Comparison of ENCODE assay signal across 25 cellular contexts in the genomic region with DNA sequence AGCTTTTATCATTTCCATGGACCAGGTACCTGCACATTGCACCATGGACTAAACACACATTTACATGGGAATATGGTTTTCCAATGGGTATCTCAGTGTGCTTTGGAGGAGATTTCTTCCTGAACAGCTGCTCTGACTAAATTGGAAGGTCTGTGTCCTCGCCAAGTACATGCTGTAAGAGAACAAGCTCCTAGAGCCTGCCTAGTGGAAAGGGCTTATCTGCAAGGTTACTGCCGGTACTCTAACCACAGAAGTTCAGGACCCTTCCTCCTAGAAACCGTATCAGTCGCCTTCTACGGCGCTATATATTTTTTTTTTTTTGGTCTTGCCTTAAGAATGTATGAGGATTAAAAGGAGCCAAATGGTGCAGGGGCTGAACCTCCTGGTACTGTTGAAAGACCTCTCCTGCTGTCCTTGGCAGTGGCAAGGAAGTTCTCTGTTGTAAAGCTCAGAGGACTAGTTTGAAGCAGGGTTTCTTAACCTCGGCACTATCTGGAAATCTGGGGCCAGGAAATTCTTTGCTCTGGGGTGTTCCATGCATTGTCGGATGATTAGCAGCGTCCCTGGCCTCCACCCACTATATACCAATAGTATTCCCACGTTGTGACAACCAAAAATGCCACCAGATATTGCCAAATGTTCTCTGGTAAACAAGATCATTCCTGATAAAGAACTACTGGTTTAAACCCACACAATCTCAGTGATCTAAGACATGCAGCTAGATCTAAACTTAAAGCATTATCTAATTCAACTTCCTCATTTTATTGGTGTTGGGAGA.
DNase-seq lines count a peak whose midpoint lies in the region; ATAC-seq and TF ChIP-seq lines count a peak whose summit lies in the region.
"Had no signal": no experiment of that assay in that cellular context is flagged by ENCODE, and none has a peak within 500 bp of the region (broad histone marks: within the 10 kb centered on the region; RNA-seq: fewer than 3 reads in every experiment).

No MANE protein-coding gene starts in this region.

- no peaks in the 10 kb centered on the region for H3K9me3 ChIP-seq in gastrocnemius medialis
- no peaks in the 10 kb centered on the region for H3K9me3 ChIP-seq in SJCRH30 (replicated peaks)
- H3K9me3 ChIP-seq: adrenal gland, sigmoid colon, uterus had no signal

- no peak overlapping the region for H3K4me3 ChIP-seq in gastrocnemius medialis
- H3K4me3 ChIP-seq in SJCRH30, result no peak overlapping the region
- H3K4me3 ChIP-seq: adrenal gland, neural progenitor cell, sigmoid colon, uterus had no signal

- TF ChIP-seq CTCF in VCaP (conservative IDR thresholded peaks at IDR 0.05) (no peak), gastrocnemius medialis (IDR thresholded peaks at IDR 0.05 in 4 of 5, conservative IDR thresholded peaks at IDR 0.05 in 1 of 5) (no peak)

- H3K27me3 ChIP-seq in gastrocnemius medialis, result no peaks in the 10 kb centered on the region
- H3K27me3 ChIP-seq in SJCRH30, result peaks cover 16% of the 10 kb centered on the region
- H3K27me3 ChIP-seq: adrenal gland, sigmoid colon, uterus had no signal

- intact Hi-C loops in gastrocnemius medialis (cut with DNase I; ENCODE audit: low total_unique reads), result no loop called here

- in situ Hi-C loops in gastrocnemius medialis (cut with MboI; ENCODE audit: low sequenced_read_pairs in 4 of 4), result no loop called here

- H3K27ac ChIP-seq in VCaP (peak overlapping the region; percentile 40), gastrocnemius medialis (peak overlapping the region in 3 of 4 donors; percentile 23 to 37 (median 26)), SJCRH30 (no peak overlapping the region)
- H3K27ac ChIP-seq: adrenal gland, epithelial cell of prostate, neural progenitor cell, parathyroid adenoma, sigmoid colon, uterus had no signal

- H3K4me1 ChIP-seq in gastrocnemius medialis (peaks cover 9 to 20% of the 10 kb centered on the region in 2 donors), SJCRH30 (no peaks in the 10 kb centered on the region)
- H3K4me1 ChIP-seq: neural progenitor cell, parathyroid adenoma, uterus had no signal

- no peaks in the 10 kb centered on the region for H3K36me3 ChIP-seq in gastrocnemius medialis
- no peaks in the 10 kb centered on the region for H3K36me3 ChIP-seq in SJCRH30
- H3K36me3 ChIP-seq: adrenal gland, neural progenitor cell, sigmoid colon, uterus had no signal

- DNase-seq in Kasumi-1 (lab: John Stamatoyannopoulos, UW) (peak; percentile 15 to 32), islet precursor cell (peak; percentile 55), gastrocnemius medialis (no peak), NCI-H146 treated with DMSO at 0.1 percent for 48 hours (lab: John Stamatoyannopoulos, UW; ENCODE audit: unreplicated experiment) (no peak), SJCRH30 (no peak)
- DNase-seq in effector CD8-positive, alpha-beta T cell (lab: John Stamatoyannopoulos, UW), result no peak
- DNase-seq: activated CD4-positive, alpha-beta T cell treated with anti-CD3 and anti-CD28 coated beads, Interleukin-2, amount 50 U/mL, for 1 hour; activated naive CD4-positive, alpha-beta T cell treated with anti-CD3 and anti-CD28 coated beads for 36 hours; CD4-positive, CD25-positive, alpha-beta regulatory T cell; glutamatergic neuron; IMR-90; mammary epithelial cell; NCI-H1436; NCI-H2107; NCI-H446; NCI-H774; sigmoid colon; stimulated activated CD4-positive, alpha-beta T cell treated with anti-CD3 and anti-CD28 coated beads, Interleukin-4, amount 100 ng/mL, for 4 hours; uterus had no signal

- no peak for TF ChIP-seq POLR2A in gastrocnemius medialis (IDR thresholded peaks at IDR 0.05)

- peak; percentile 77 to 90 for ATAC-seq in gastrocnemius medialis
- ATAC-seq: stimulated activated memory B cell treated with anti-CD40 and anti-IgM and Interleukin-4, amounts not matched to agents 10 μg/mL and 1 μg/mL and 100 μg/mL, for 72 hours had no signal

Comparison
In these comparisons a context has a peak if more than half of its experiments do, and no peak if none do; other contexts are left out.
1. DNase-seq: peak in Kasumi-1 (2 of 2) and islet precursor cell (single experiment); none in gastrocnemius medialis (0 of 2), NCI-H146 treated with DMSO at 0.1 percent for 48 hours (single experiment), SJCRH30 (0 of 2) and effector CD8-positive, alpha-beta T cell (single experiment).